ENCODE assay signal across 9 cellular contexts in genomic region chr10:46462276-46462675, GRCh38. TPM values are rescaled to one million over a fixed set of nuclear protein-coding genes. Genes with fewer than 3 reads are reported as not detected.
"Had no signal": no experiment of that assay in that cellular context is flagged by ENCODE, and none has a peak within 500 bp of the region (broad histone marks: within the 10 kb centered on the region; RNA-seq: fewer than 3 reads in every experiment).

No MANE protein-coding gene starts in this region.

RNA-seq across cellular contexts. Expression of gene NPY4R, which starts 3.5 kb away (rescaled TPM):
- total RNA-seq: activated B cell treated with CpG ODN at 0.5 μM for 24 hours; activated CD4-positive, alpha-beta memory T cell treated with anti-CD3 and anti-CD28 coated beads, Interleukin-2, amount 10 ng/mL, durations not matched to agents 7 days and 5 days; activated CD4-positive, alpha-beta T cell treated with anti-CD3 and anti-CD28 coated beads, Interleukin-2, amount 10 ng/mL, durations not matched to agents 7 days and 5 days; activated CD8-positive, alpha-beta memory T cell treated with anti-CD3 and anti-CD28 coated beads, Interleukin-2, amount 10 ng/mL, durations not matched to agents 7 days and 5 days; activated CD8-positive, alpha-beta T cell treated with anti-CD3 and anti-CD28 coated beads, Interleukin-2, amount 10 ng/mL, durations not matched to agents 7 days and 5 days; activated naive CD8-positive, alpha-beta T cell treated with anti-CD3 and anti-CD28 coated beads, Interleukin-2, amount 10 ng/mL, durations not matched to agents 7 days and 5 days; activated T-helper 2 cell treated with anti-CD3 and anti-CD28 coated beads, Interferon-gamma antibody, Interleukin-2, Interleukin-4, amounts not matched to agents 10 μg/mL and 5 μg/mL and 100 μg/mL, durations not matched to agents 14 hours and 24 hours and 36 hours; ascending aorta; cardiac septum had no signal
